ENCODE assay signal across 15 cellular contexts in the genomic region with DNA sequence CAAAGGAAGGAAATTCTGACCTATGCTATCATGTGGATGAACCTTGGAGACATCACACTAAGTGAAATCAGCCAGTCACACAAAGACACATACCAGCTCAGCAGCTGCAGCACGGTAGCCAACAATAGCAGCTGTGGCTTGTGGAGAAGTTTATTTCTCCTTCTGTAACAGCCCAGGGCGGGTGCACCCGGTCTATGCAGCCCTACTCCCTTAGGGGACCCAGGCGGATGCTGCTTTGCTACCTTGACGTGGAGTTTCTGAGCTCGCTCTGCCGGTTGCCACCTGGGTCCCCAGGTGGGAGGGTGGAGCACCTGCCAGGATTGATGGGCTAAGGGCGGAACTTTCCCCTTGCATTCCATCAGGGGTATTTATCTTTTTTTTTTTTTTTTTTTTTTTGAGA. TPM values are rescaled to one million over a fixed set of nuclear protein-coding genes. Genes with fewer than 3 reads are reported as not detected.
DNase-seq lines count a peak whose midpoint lies in the region; ATAC-seq and TF ChIP-seq lines count a peak whose summit lies in the region.
"Had no signal": no experiment of that assay in that cellular context is flagged by ENCODE, and none has a peak within 500 bp of the region (broad histone marks: within the 10 kb centered on the region; RNA-seq: fewer than 3 reads in every experiment).

No MANE protein-coding gene starts in this region.

- H3K27ac ChIP-seq in hepatocyte, result no peak overlapping the region
- H3K27ac ChIP-seq in effector memory CD4-positive, alpha-beta T cell (ENCODE audit: insufficient read depth, low read length, poor library complexity, severe bottlenecking), result no peak overlapping the region

- H3K4me3 ChIP-seq in hepatocyte, result no peak overlapping the region
- no peak overlapping the region for H3K4me3 ChIP-seq in effector memory CD4-positive, alpha-beta T cell (ENCODE audit: insufficient read depth, low read depth, low read length, poor library complexity, severe bottlenecking)
- H3K4me3 ChIP-seq: smooth muscle cell had no signal

- no peak for TF ChIP-seq CTCF in hepatocyte (IDR thresholded peaks at IDR 0.05; ENCODE audit: poor library complexity)

- H3K79me2 ChIP-seq in hepatocyte, result no peaks in the 10 kb centered on the region

- no peaks in the 10 kb centered on the region for H3K36me3 ChIP-seq in hepatocyte (replicated peaks; ENCODE audit: insufficient read depth, low read depth)
- no peaks in the 10 kb centered on the region for H3K36me3 ChIP-seq in effector memory CD4-positive, alpha-beta T cell (ENCODE audit: control insufficient read depth, insufficient read depth, low read length)

- no peaks in the 10 kb centered on the region for H3K27me3 ChIP-seq in hepatocyte
- no peaks in the 10 kb centered on the region for H3K27me3 ChIP-seq in effector memory CD4-positive, alpha-beta T cell (replicated peaks; ENCODE audit: control insufficient read depth, insufficient read depth, low read length, poor library complexity, severe bottlenecking)

- DNase-seq in MV-4-11 (lab: John Stamatoyannopoulos, UW) (peak; percentile 45), hepatocyte (ENCODE audit: low spot score) (peak; percentile 11), SK-N-DZ (ENCODE audit: low spot score) (no peak)
- no peak for DNase-seq in effector memory CD4-positive, alpha-beta T cell
- DNase-seq in stimulated activated CD4-positive, alpha-beta T cell treated with anti-CD3 and anti-CD28 coated beads, Interleukin-4, amount 100 ng/mL, for 4 hours, result no peak
- DNase-seq: dermis blood vessel endothelial cell, foreskin fibroblast, GOT3, NCI-H524 had no signal

- H3K9me3 ChIP-seq in hepatocyte (ENCODE audit: low read depth), result no peaks in the 10 kb centered on the region
- no peaks in the 10 kb centered on the region for H3K9me3 ChIP-seq in effector memory CD4-positive, alpha-beta T cell (ENCODE audit: control insufficient read depth, low read length)

- no peaks in the 10 kb centered on the region for H3K9me2 ChIP-seq in hepatocyte (replicated peaks; ENCODE audit: insufficient read depth)

- H2AFZ ChIP-seq in hepatocyte, result no peak overlapping the region

- no peak overlapping the region for H3K4me2 ChIP-seq in hepatocyte
- H3K4me2 ChIP-seq: smooth muscle cell had no signal

- 84% methylated on average over 8 of the region's 8 CpGs for WGBS in hepatocyte (ENCODE audit: low lambda C conversion rate, missing lambda C conversion rate)

- peaks cover 26% of the 10 kb centered on the region for H3K4me1 ChIP-seq in hepatocyte (ENCODE audit: insufficient read depth)
- H3K4me1 ChIP-seq in effector memory CD4-positive, alpha-beta T cell (ENCODE audit: control insufficient read depth, insufficient read depth, low read length, poor library complexity, severe bottlenecking), result peaks cover 8% of the 10 kb centered on the region

- peak; percentile 45 for ATAC-seq in GM18498 (IDR thresholded peaks at IDR 0.05; ENCODE audit: unreplicated experiment)
- ATAC-seq in GM21576 (IDR thresholded peaks at IDR 0.05; ENCODE audit: unreplicated experiment), result peak; percentile 48

- H4K20me1 ChIP-seq in hepatocyte (ENCODE audit: insufficient read depth, poor library complexity, severe bottlenecking), result no peaks in the 10 kb centered on the region

RNA-seq across cellular contexts. Expression of a gene that starts 45.1 kb away (rescaled TPM):
- total RNA-seq in hepatocyte, result 0.27 TPM in 1 of 2 replicates, not detected in the other
- polyA plus RNA-seq in hepatocyte, result 0.21 and 0.30 TPM in 2 replicates
- 0.63 TPM in 1 of 2 replicates, not detected in the other for polyA plus RNA-seq in SK-N-DZ (2014; cell fraction: cytosol; rRNA removed)
- polyA plus RNA-seq in SK-N-DZ (2014; cell fraction: nucleus; rRNA removed), result 0.60 and 1.3 TPM in 2 replicates
- total RNA-seq: kidney epithelial cell, SK-MEL-5, smooth muscle cell had no signal
- polyA plus RNA-seq: neural cell, smooth muscle cell had no signal

Comparison
In these comparisons a context has a peak if more than half of its experiments do, and no peak if none do; other contexts are left out.
1. DNase-seq: peak in MV-4-11 (single experiment) and hepatocyte (single experiment); none in effector memory CD4-positive, alpha-beta T cell (0 of 3), stimulated activated CD4-positive, alpha-beta T cell treated with anti-CD3 and anti-CD28 coated beads, Interleukin-4, amount 100 ng/mL, for 4 hours (0 of 2) and SK-N-DZ (single experiment).